In genomic region chr12:57844725-57845477, GRCh38 we compare ENCODE assay signal across 8 cellular contexts.
DNase-seq lines count a peak whose midpoint lies in the region; ATAC-seq and TF ChIP-seq lines count a peak whose summit lies in the region.

No MANE protein-coding gene starts in this region.

- H3K4me2 ChIP-seq in DND-41 (ENCODE audit: insufficient read depth, low read length) (peak overlapping the region; percentile 64), MM.1S (ENCODE audit: low read depth, low read length) (peak overlapping the region; percentile 79)

- H3K4me3 Mint-ChIP-seq in activated naive CD4-positive, alpha-beta T cell treated with anti-CD3 and anti-CD28 coated beads, Interleukin-2, amount 50 U/mL, for 24 hours: peak overlapping the region; percentile 92

- peak overlapping the region; percentile 96 for H3K27ac Mint-ChIP-seq in activated naive CD4-positive, alpha-beta T cell treated with anti-CD3 and anti-CD28 coated beads, Interleukin-2, amount 50 U/mL, for 24 hours

- H3K27me3 Mint-ChIP-seq in activated naive CD4-positive, alpha-beta T cell treated with anti-CD3 and anti-CD28 coated beads, Interleukin-2, amount 50 U/mL, for 24 hours: no peaks in the 10 kb centered on the region

- TF ChIP-seq CTCF in DND-41 (IDR thresholded peaks at IDR 0.05; ENCODE audit: borderline replicate concordance, extremely low read depth, low read length, poor library complexity, severe bottlenecking) (no peak), MM.1S (IDR thresholded peaks at IDR 0.05; ENCODE audit: low read length) (no peak), neutrophil (IDR thresholded peaks at IDR 0.05) (no peak)

- H3K9me3 Mint-ChIP-seq in activated naive CD4-positive, alpha-beta T cell treated with anti-CD3 and anti-CD28 coated beads, Interleukin-2, amount 50 U/mL, for 24 hours: no peaks in the 10 kb centered on the region

- H2AFZ ChIP-seq in DND-41 (ENCODE audit: low read depth, low read length) (peak overlapping the region; percentile 29; the same call in 1 of the 2 replicates), MM.1S (ENCODE audit: low read length) (peak overlapping the region; percentile 75)

- peaks cover 20% of the 10 kb centered on the region for H3F3A ChIP-seq in MM.1S (ENCODE audit: insufficient read depth, low read length)

- H3K4me1 Mint-ChIP-seq in activated naive CD4-positive, alpha-beta T cell treated with anti-CD3 and anti-CD28 coated beads, Interleukin-2, amount 50 U/mL, for 24 hours: peaks cover 60% of the 10 kb centered on the region

- H3K27ac ChIP-seq in DND-41 (ENCODE audit: low read length) (peak overlapping the region; percentile 2; the same call in 1 of the 2 replicates), MM.1S (ENCODE audit: low read length) (peak overlapping the region; percentile 80), neutrophil (peak overlapping the region; percentile 94)

- H3K9me2 ChIP-seq in MM.1S (replicated peaks; ENCODE audit: insufficient read depth, low read length): no peaks in the 10 kb centered on the region

- H4K20me1 ChIP-seq in DND-41 (ENCODE audit: insufficient read depth, low read length) (peaks cover 62% of the 10 kb centered on the region), MM.1S (ENCODE audit: insufficient read depth, low read length) (peaks cover 35% of the 10 kb centered on the region)

- H3K36me3 ChIP-seq in DND-41 (ENCODE audit: insufficient read depth, low read length) (peaks cover 13% of the 10 kb centered on the region; the same call in 1 of the 2 replicates), MM.1S (replicated peaks; ENCODE audit: insufficient read depth, low read length) (no peaks in the 10 kb centered on the region), neutrophil (peaks cover 9% of the 10 kb centered on the region)

- H3K9me3 ChIP-seq in DND-41 (ENCODE audit: insufficient read depth, low read length, severe bottlenecking): no peaks in the 10 kb centered on the region
- no peaks in the 10 kb centered on the region for H3K9me3 ChIP-seq in MM.1S (replicated peaks; ENCODE audit: insufficient read depth, low read length)
- H3K9me3 ChIP-seq in neutrophil: no peaks in the 10 kb centered on the region

- H3K4me3 ChIP-seq in DND-41 (ENCODE audit: low read depth in 1 of 2, low read length in 2 of 2): peak overlapping the region; percentile 94 to 98
- peak overlapping the region; percentile 99 for H3K4me3 ChIP-seq in MM.1S (ENCODE audit: low read length)
- H3K4me3 ChIP-seq in neutrophil (ENCODE audit: low read depth in 1 of 2, low read length in 1 of 2): peak overlapping the region; percentile 89 to 94

- peaks cover 66% of the 10 kb centered on the region for H3K79me2 ChIP-seq in DND-41 (ENCODE audit: insufficient read depth, low read length)
- peaks cover 68% of the 10 kb centered on the region for H3K79me2 ChIP-seq in MM.1S (ENCODE audit: low read length)

- peaks cover 18% of the 10 kb centered on the region for H3K27me3 ChIP-seq in DND-41 (ENCODE audit: insufficient read depth, low read length, poor library complexity)
- no peaks in the 10 kb centered on the region for H3K27me3 ChIP-seq in MM.1S (replicated peaks; ENCODE audit: insufficient read depth, low read length)
- peaks cover 17% of the 10 kb centered on the region for H3K27me3 ChIP-seq in neutrophil

- ATAC-seq in DND-41 (ENCODE audit: insufficient read depth, low read depth) (no peak; the same call in 1 of the 3 replicates), GM21528 (IDR thresholded peaks at IDR 0.05; ENCODE audit: low FRiP score, unreplicated experiment) (peak; percentile 23)

- H3K4me1 ChIP-seq in DND-41 (ENCODE audit: insufficient read depth, low read length): peaks cover 38% of the 10 kb centered on the region
- H3K4me1 ChIP-seq in MM.1S (ENCODE audit: low read length): peaks cover 44% of the 10 kb centered on the region
- H3K4me1 ChIP-seq in neutrophil (ENCODE audit: control insufficient read depth in 1 of 2, insufficient read depth in 1 of 2, low read depth in 1 of 2, low read length in 1 of 2): peaks cover 54% of the 10 kb centered on the region in 2 experiments

- H3K9ac ChIP-seq in DND-41 (ENCODE audit: low read depth, low read length): peak overlapping the region; percentile 96
- H3K9ac ChIP-seq in MM.1S (ENCODE audit: low read length): peak overlapping the region; percentile 95

- no peaks in the 10 kb centered on the region for H3K36me3 Mint-ChIP-seq in activated naive CD4-positive, alpha-beta T cell treated with anti-CD3 and anti-CD28 coated beads, Interleukin-2, amount 50 U/mL, for 24 hours

- DNase-seq in DND-41 (no peak), MM.1S (peak; percentile 30), glomerular visceral epithelial cell (ENCODE audit: extremely low spot score) (peak; percentile 77), NCI-H1092 (lab: John Stamatoyannopoulos, UW) (no peak), NCI-H446 treated with DMSO at 0.1 percent for 48 hours (lab: John Stamatoyannopoulos, UW) (no peak)

Comparison
In these comparisons a context has a peak if more than half of its experiments do, and no peak if none do; other contexts are left out.
1. DNase-seq: peak in MM.1S (single experiment) and glomerular visceral epithelial cell (single experiment); none in DND-41 (single experiment), NCI-H1092 (single experiment) and NCI-H446 treated with DMSO at 0.1 percent for 48 hours (single experiment).
2. H3K27ac ChIP-seq: peak in every context shown above with its lines; median percentile 94 in neutrophil; 80 in MM.1S; 2 in DND-41.
3. Peak in every context shown above with its lines, with median percentiles within 50 percentile points of each other: H3K4me3 ChIP-seq.